In the genomic region with DNA sequence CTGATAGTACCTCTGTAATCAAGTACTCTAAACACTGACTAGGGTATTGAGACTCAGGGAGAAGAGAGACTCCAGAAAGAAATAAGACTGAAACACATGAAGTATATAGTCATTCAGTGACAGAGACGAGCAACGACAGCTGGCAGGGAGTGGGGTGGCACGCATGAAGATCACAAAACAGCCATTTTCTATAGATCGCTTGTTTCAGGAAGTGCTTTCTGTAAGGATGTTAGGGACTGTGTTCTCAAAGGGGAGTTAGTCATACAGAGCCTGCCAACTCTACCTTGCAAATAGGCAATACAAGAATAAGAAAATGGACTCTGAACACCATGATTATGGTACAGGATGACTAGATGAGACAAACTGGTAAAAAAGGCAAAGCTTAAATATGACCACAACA, we compare ENCODE assay signal across 8 cellular contexts.
DNase-seq lines count a peak whose midpoint lies in the region; ATAC-seq and TF ChIP-seq lines count a peak whose summit lies in the region.

No MANE protein-coding gene starts in this region.

- H3K27me3 ChIP-seq in lower lobe of right lung (ENCODE audit: low read depth), result no peaks in the 10 kb centered on the region

- H3K4me3 ChIP-seq in GM12865 (ENCODE audit: low read depth, low read length), result no peak overlapping the region
- no peak overlapping the region for H3K4me3 ChIP-seq in NB4 (ENCODE audit: low read depth, low read length)
- no peak overlapping the region for H3K4me3 ChIP-seq in lower lobe of right lung

- H3K9me3 ChIP-seq in lower lobe of right lung, result no peaks in the 10 kb centered on the region

- in situ Hi-C loops in ACHN (cut with HindIII; ENCODE audit: low pct_ligation_motif_present, low pct_unique_long_range_greater_than_20kb, low sequenced_read_pairs), result no loop called here

- ATAC-seq in GM21529 (IDR thresholded peaks at IDR 0.05; ENCODE audit: unreplicated experiment) (peak; percentile 93), lower lobe of right lung (no peak)
- peak; percentile 78 for ATAC-seq in effector memory CD8-positive, alpha-beta T cell (replicated peaks)

- no peak for TF ChIP-seq POLR2A in NB4 (IDR thresholded peaks at IDR 0.05; ENCODE audit: extremely low read depth, insufficient read length)

- no peaks in the 10 kb centered on the region for H3K36me3 ChIP-seq in lower lobe of right lung

- no peak overlapping the region for H3K27ac ChIP-seq in lower lobe of right lung

- no peaks in the 10 kb centered on the region for H3K27me3 Mint-ChIP-seq in effector memory CD8-positive, alpha-beta T cell

- no peak for TF ChIP-seq CTCF in GM12865 (IDR thresholded peaks at IDR 0.05; ENCODE audit: insufficient read depth, low read depth, low read length, missing control alignments)
- TF ChIP-seq CTCF in NB4 (IDR thresholded peaks at IDR 0.05; ENCODE audit: low read depth, low read length), result no peak
- TF ChIP-seq CTCF in lower lobe of right lung (IDR thresholded peaks at IDR 0.05), result no peak

- DNase-seq in GM12865 (ENCODE audit: low read depth) (peak; percentile 89), NB4 (ENCODE audit: low read depth) (peak; percentile 9), lower lobe of right lung (no peak), DMS79 treated with DMSO at 0.1 percent for 48 hours (lab: John Stamatoyannopoulos, UW) (no peak), NCI-H187 treated with DMSO at 0.1 percent for 48 hours (lab: John Stamatoyannopoulos, UW) (no peak), ACHN (no peak)
- peak in 1 of 3 experiments; percentile 20 for DNase-seq in effector memory CD8-positive, alpha-beta T cell

- no peak overlapping the region for H3K27ac Mint-ChIP-seq in effector memory CD8-positive, alpha-beta T cell

- no peaks in the 10 kb centered on the region for H3K9me3 Mint-ChIP-seq in effector memory CD8-positive, alpha-beta T cell

- no peaks in the 10 kb centered on the region for H3K36me3 Mint-ChIP-seq in effector memory CD8-positive, alpha-beta T cell (ENCODE audit: insufficient read depth)

- intact Hi-C loops in lower lobe of right lung (cut with DNase I), result loop anchor here (10.0 kb wide), 1 partner anchor 137 kb away; the partner anchor contains the start of gene TBL1XR1

- H3K4me1 ChIP-seq in lower lobe of right lung, result peaks cover 12% of the 10 kb centered on the region

- peaks cover 6 to 23% of the 10 kb centered on the region in 2 donors for H3K4me1 Mint-ChIP-seq in effector memory CD8-positive, alpha-beta T cell (ENCODE audit: low read depth in 2 of 2)

- no peak overlapping the region for H3K4me3 Mint-ChIP-seq in effector memory CD8-positive, alpha-beta T cell

Comparison
In these comparisons a context has a peak if more than half of its experiments do, and no peak if none do; other contexts are left out.
1. DNase-seq: peak in GM12865 (single experiment) and NB4 (single experiment); none in lower lobe of right lung (single experiment), DMS79 treated with DMSO at 0.1 percent for 48 hours (single experiment), NCI-H187 treated with DMSO at 0.1 percent for 48 hours (single experiment) and ACHN (single experiment).
2. ATAC-seq: peak in GM21529 (single experiment) and effector memory CD8-positive, alpha-beta T cell (single experiment); none in lower lobe of right lung (0 of 2).